ENCODE assay signal across 33 cellular contexts in genomic region chr13:98420560-98421175, GRCh38.
"Had no signal": no experiment of that assay in that cellular context is flagged by ENCODE, and none has a peak within 500 bp of the region (broad histone marks: within the 10 kb centered on the region; RNA-seq: fewer than 3 reads in every experiment).

No MANE protein-coding gene starts in this region.

- DNase-seq: activated CD4-positive, alpha-beta T cell treated with anti-CD3 and anti-CD28 coated beads for 1 hour; activated CD4-positive, alpha-beta T cell treated with anti-CD3 and anti-CD28 coated beads, Interleukin-2, amount 50 U/mL, for 1 hour; activated CD8-positive, alpha-beta T cell treated with anti-CD3 and anti-CD28 coated beads for 36 hours; activated gamma-delta T cell treated with Interleukin-2 at 50 U/mL for 16 hours; activated naive CD4-positive, alpha-beta T cell treated with anti-CD3 and anti-CD28 coated beads, Interleukin-2, amount 50 U/mL, for 16 hours; activated naive CD8-positive, alpha-beta T cell treated with anti-CD3 and anti-CD28 coated beads, Interleukin-2, amount 50 U/mL, for 24 hours; activated T-cell treated with anti-CD3 and anti-CD28 coated beads, Interleukin-2, amount 50 U/mL, for 4 hours; dorsolateral prefrontal cortex; effector memory CD8-positive, alpha-beta T cell; erythroblast; left cardiac atrium; left ventricle myocardium superior; midbrain; naive thymus-derived CD8-positive, alpha-beta T cell; occipital lobe; retina; stimulated activated CD4-positive, alpha-beta T cell treated with anti-CD3 and anti-CD28 coated beads, Interleukin-1b, Interleukin-23, amount 100 ng/mL, for 48 hours; stimulated activated CD4-positive, alpha-beta T cell treated with anti-CD3 and anti-CD28 coated beads, Interleukin-4, amount 100 ng/mL, for 4 hours; stimulated activated CD8-positive, alpha-beta memory T cell treated with anti-CD3 and anti-CD28 coated beads, Interleukin-4, amount 100 ng/mL, for 48 hours; stimulated activated naive CD8-positive, alpha-beta T cell treated with anti-CD3 and anti-CD28 coated beads, Interleukin-15, amount 100 ng/mL, for 72 hours; T-helper 2 cell; thyroid gland had no signal

- H3K27ac ChIP-seq: dorsolateral prefrontal cortex, gastroesophageal sphincter, hepatocyte, neural progenitor cell, thyroid gland had no signal

- H3K4me3 Mint-ChIP-seq: activated CD8-positive, alpha-beta T cell treated with anti-CD3 and anti-CD28 coated beads for 36 hours; activated naive CD8-positive, alpha-beta T cell treated with anti-CD3 and anti-CD28 coated beads, Interleukin-2, amount 50 U/mL, for 24 hours; activated T-cell treated with anti-CD3 and anti-CD28 coated beads, Interleukin-2, amount 50 U/mL, for 4 hours; activated T-helper 17 cell treated with anti-CD3 and anti-CD28 coated beads, Interleukin-2, amount 50 U/mL, for 72 hours; central memory CD8-positive, alpha-beta T cell; effector memory CD8-positive, alpha-beta T cell; naive thymus-derived CD8-positive, alpha-beta T cell; neural progenitor cell; stimulated activated memory B cell treated with anti-CD40 and anti-IgM and Interleukin-4, amounts not matched to agents 10 μg/mL and 1 μg/mL and 100 μg/mL, for 72 hours; stimulated activated naive CD8-positive, alpha-beta T cell treated with anti-CD3 and anti-CD28 coated beads, Interleukin-15, amount 100 ng/mL, for 72 hours; WTC11 had no signal

- H3K4me3 ChIP-seq: dorsolateral prefrontal cortex, gastroesophageal sphincter, hepatocyte, neural progenitor cell, smooth muscle cell, thyroid gland had no signal

- H3K9me3 ChIP-seq: gastroesophageal sphincter, thyroid gland had no signal

- H2AFZ ChIP-seq: hepatocyte, neural progenitor cell had no signal

- H3K4me1 ChIP-seq: gastroesophageal sphincter, neural progenitor cell had no signal

- H3K4me2 ChIP-seq: hepatocyte, neural progenitor cell, smooth muscle cell had no signal

- H3K4me1 Mint-ChIP-seq: activated naive CD8-positive, alpha-beta T cell treated with anti-CD3 and anti-CD28 coated beads, Interleukin-2, amount 50 U/mL, for 24 hours; activated T-helper 17 cell treated with anti-CD3 and anti-CD28 coated beads, Interleukin-2, amount 50 U/mL, for 72 hours; central memory CD8-positive, alpha-beta T cell; naive thymus-derived CD8-positive, alpha-beta T cell; neural progenitor cell; stimulated activated memory B cell treated with anti-CD40 and anti-IgM and Interleukin-4, amounts not matched to agents 10 μg/mL and 1 μg/mL and 100 μg/mL, for 72 hours; stimulated activated naive CD8-positive, alpha-beta T cell treated with anti-CD3 and anti-CD28 coated beads, Interleukin-15, amount 100 ng/mL, for 72 hours; WTC11 had no signal

- H3K27me3 ChIP-seq: dorsolateral prefrontal cortex, gastroesophageal sphincter, hepatocyte, neural progenitor cell, thyroid gland had no signal

- H3K27ac Mint-ChIP-seq: activated CD8-positive, alpha-beta T cell treated with anti-CD3 and anti-CD28 coated beads for 36 hours; activated naive CD8-positive, alpha-beta T cell treated with anti-CD3 and anti-CD28 coated beads, Interleukin-2, amount 50 U/mL, for 24 hours; activated T-helper 17 cell treated with anti-CD3 and anti-CD28 coated beads, Interleukin-2, amount 50 U/mL, for 72 hours; effector memory CD8-positive, alpha-beta T cell; naive thymus-derived CD8-positive, alpha-beta T cell; neural progenitor cell; stimulated activated memory B cell treated with anti-CD40 and anti-IgM and Interleukin-4, amounts not matched to agents 10 μg/mL and 1 μg/mL and 100 μg/mL, for 72 hours; stimulated activated naive CD8-positive, alpha-beta T cell treated with anti-CD3 and anti-CD28 coated beads, Interleukin-15, amount 100 ng/mL, for 72 hours; WTC11 had no signal

- FAIRE-seq: bronchial epithelial cell, colon, keratinocyte had no signal

- H3K9me3 Mint-ChIP-seq: activated CD8-positive, alpha-beta T cell treated with anti-CD3 and anti-CD28 coated beads for 36 hours; activated naive CD8-positive, alpha-beta T cell treated with anti-CD3 and anti-CD28 coated beads, Interleukin-2, amount 50 U/mL, for 24 hours; WTC11 had no signal

- H3K27me3 Mint-ChIP-seq: stimulated activated naive CD8-positive, alpha-beta T cell treated with anti-CD3 and anti-CD28 coated beads, Interleukin-15, amount 100 ng/mL, for 72 hours had no signal

- H3K9ac ChIP-seq: neural progenitor cell had no signal

- H3K79me2 ChIP-seq: hepatocyte had no signal

- ATAC-seq: activated CD8-positive, alpha-beta T cell treated with anti-CD3 and anti-CD28 coated beads for 36 hours; activated naive CD8-positive, alpha-beta T cell treated with anti-CD3 and anti-CD28 coated beads, Interleukin-2, amount 50 U/mL, for 24 hours; activated T-cell treated with anti-CD3 and anti-CD28 coated beads, Interleukin-2, amount 50 U/mL, for 4 hours; activated T-helper 17 cell treated with anti-CD3 and anti-CD28 coated beads, Interleukin-2, amount 50 U/mL, for 72 hours; effector memory CD8-positive, alpha-beta T cell; gastroesophageal sphincter; left cardiac atrium; left ventricle myocardium superior; naive thymus-derived CD8-positive, alpha-beta T cell; stimulated activated memory B cell treated with anti-CD40 and anti-IgM and Interleukin-4, amounts not matched to agents 10 μg/mL and 1 μg/mL and 100 μg/mL, for 72 hours; stimulated activated naive CD8-positive, alpha-beta T cell treated with anti-CD3 and anti-CD28 coated beads, Interleukin-15, amount 100 ng/mL, for 72 hours; WTC11 had no signal
